ENCODE assay signal across 26 cellular contexts in the genomic region with DNA sequence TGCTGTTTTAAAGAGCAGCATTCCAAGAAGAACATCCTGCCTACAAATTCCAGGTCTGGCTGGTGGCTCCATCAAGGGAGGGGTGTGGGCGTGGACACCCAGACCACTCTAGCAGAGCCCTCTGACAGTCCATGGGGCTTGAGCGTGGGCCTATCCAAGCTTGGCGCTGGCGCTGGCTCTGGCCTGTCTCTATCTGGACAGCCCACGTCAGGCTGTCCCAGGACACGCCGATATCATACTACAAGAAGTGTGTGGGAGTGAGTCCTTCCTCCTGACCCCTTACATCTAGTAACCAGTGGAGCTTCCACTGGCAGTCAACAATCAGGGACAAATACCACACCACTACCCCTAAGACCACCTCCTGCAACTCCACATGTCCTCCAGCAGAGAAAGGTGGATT.
"Had no signal": no experiment of that assay in that cellular context is flagged by ENCODE, and none has a peak within 500 bp of the region (broad histone marks: within the 10 kb centered on the region; RNA-seq: fewer than 3 reads in every experiment).

No MANE protein-coding gene starts in this region.

- H3K4me3 ChIP-seq: cardiac muscle cell had no signal

- ATAC-seq: activated CD8-positive, alpha-beta memory T cell treated with anti-CD3 and anti-CD28 coated beads, Interleukin-2, amount 10 ng/mL, durations not matched to agents 7 days and 5 days; activated naive CD8-positive, alpha-beta T cell treated with anti-CD3 and anti-CD28 coated beads, Interleukin-2, amount 50 U/mL, for 24 hours; Panc1 had no signal

- DNase-seq: activated CD4-positive, alpha-beta memory T cell treated with anti-CD3 and anti-CD28 coated beads, Interleukin-2, amount 10 ng/mL, durations not matched to agents 7 days and 5 days; activated CD4-positive, alpha-beta T cell treated with anti-CD3 and anti-CD28 coated beads for 1 hour; activated CD4-positive, alpha-beta T cell treated with anti-CD3 and anti-CD28 coated beads for 48 hours; activated CD4-positive, CD25-positive, alpha-beta regulatory T cell; activated CD8-positive, alpha-beta memory T cell treated with anti-CD3 and anti-CD28 coated beads for 24 hours; activated CD8-positive, alpha-beta memory T cell treated with anti-CD3 and anti-CD28 coated beads, Interleukin-2, amount 10 ng/mL, durations not matched to agents 7 days and 5 days; activated CD8-positive, alpha-beta memory T cell treated with anti-CD3 and anti-CD28 coated beads, Interleukin-2, amount 50 U/mL, for 48 hours; activated effector memory CD4-positive, alpha-beta T cell treated with Interleukin-2 at 50 U/mL for 16 hours; activated naive CD4-positive, alpha-beta T cell treated with anti-CD3 and anti-CD28 coated beads, Interleukin-2, amount 10 ng/mL, durations not matched to agents 7 days and 5 days; activated naive CD8-positive, alpha-beta T cell treated with anti-CD3 and anti-CD28 coated beads, Interleukin-2, amount 50 U/mL, for 24 hours; activated T-cell treated with anti-CD3 and anti-CD28 coated beads, Interleukin-2, amount 50 U/mL, for 48 hours; aorta; Karpas-422; KBM-7; NCI-H1092; NCI-H1436 treated with DMSO at 0.1 percent for 48 hours; NCI-H1694 treated with DMSO at 0.1 percent for 48 hours; NCI-H2029; NCI-H345; NCI-H524 treated with DMSO at 0.1 percent for 48 hours; SW 1271; T-helper 1 cell; T1000; WERI-Rb-1 had no signal

- H3K27me3 ChIP-seq: cardiac muscle cell had no signal

- H3K36me3 ChIP-seq: cardiac muscle cell had no signal

- H3K27ac ChIP-seq: cardiac muscle cell, WERI-Rb-1 had no signal
